31 cellular contexts compared by ENCODE assay signal in genomic region chr19:15614507-15615379, GRCh38. TPM values are rescaled to one million over a fixed set of nuclear protein-coding genes. Genes with fewer than 3 reads are reported as not detected.
DNase-seq lines count a peak whose midpoint lies in the region; ATAC-seq and TF ChIP-seq lines count a peak whose summit lies in the region.
"Had no signal": no experiment of that assay in that cellular context is flagged by ENCODE, and none has a peak within 500 bp of the region (broad histone marks: within the 10 kb centered on the region; RNA-seq: fewer than 3 reads in every experiment).

TSS of gene CYP4F8 (plus strand) at chr19:15615218. CDS start at chr19:15615617, 399 bp downstream.

- peaks cover 11% of the 10 kb centered on the region for H3K4me1 Mint-ChIP-seq in stimulated activated effector memory CD8-positive, alpha-beta T cell treated with anti-CD3 and anti-CD28 coated beads, Interleukin-12 subunit alpha, Interleukin-12 subunit beta, amount 100 ng/mL, for 72 hours
- H3K4me1 Mint-ChIP-seq: activated naive CD8-positive, alpha-beta T cell treated with anti-CD3 and anti-CD28 coated beads for 36 hours; IgD-negative memory B cell; immature natural killer cell; memory B cell had no signal

- peak within 1 kb of the TSS; percentile 60 for H3K27ac Mint-ChIP-seq in stimulated activated effector memory CD8-positive, alpha-beta T cell treated with anti-CD3 and anti-CD28 coated beads, Interleukin-12 subunit alpha, Interleukin-12 subunit beta, amount 100 ng/mL, for 72 hours
- H3K27ac Mint-ChIP-seq: activated CD4-positive, alpha-beta memory T cell treated with anti-CD3 and anti-CD28 coated beads for 36 hours; activated naive CD8-positive, alpha-beta T cell treated with anti-CD3 and anti-CD28 coated beads for 36 hours; IgD-negative memory B cell; memory B cell had no signal

- WGBS in adrenal gland, 4 donors, result 44 to 59% (median 50%) methylated on average over 4 to 8 of the region's 8 CpGs
- 40 to 47% methylated on average over 8 of the region's 8 CpGs for WGBS in heart right ventricle, 2 donors

- intact Hi-C loops in adrenal gland (cut with DNase I), result no loop called here
- intact Hi-C loops in heart right ventricle (cut with DNase I), result no loop called here
- intact Hi-C loops in sciatic nerve (cut with DNase I), result no loop called here

- H3K4me1 ChIP-seq in adrenal gland (replicated peaks in 1 of 2) (no peaks in the 10 kb centered on the region), heart right ventricle (no peaks in the 10 kb centered on the region)
- H3K4me1 ChIP-seq: stomach, transverse colon had no signal

- no peaks in the 10 kb centered on the region for H3K36me3 Mint-ChIP-seq in stimulated activated effector memory CD8-positive, alpha-beta T cell treated with anti-CD3 and anti-CD28 coated beads, Interleukin-12 subunit alpha, Interleukin-12 subunit beta, amount 100 ng/mL, for 72 hours
- H3K36me3 Mint-ChIP-seq: activated CD4-positive, alpha-beta memory T cell treated with anti-CD3 and anti-CD28 coated beads for 36 hours; activated naive CD8-positive, alpha-beta T cell treated with anti-CD3 and anti-CD28 coated beads for 36 hours; IgD-negative memory B cell; immature natural killer cell; memory B cell had no signal

- TF ChIP-seq CTCF in adrenal gland (IDR thresholded peaks at IDR 0.05) (no peak), heart right ventricle (IDR thresholded peaks at IDR 0.05) (no peak)

- H3K36me3 ChIP-seq in adrenal gland (replicated peaks in 1 of 2) (no peaks in the 10 kb centered on the region), heart right ventricle (no peaks in the 10 kb centered on the region)
- H3K36me3 ChIP-seq: ovary, stomach, transverse colon had no signal

- DNase-seq in DMS79 treated with DMSO at 0.1 percent for 48 hours (lab: John Stamatoyannopoulos, UW), result peak; percentile 2
- no peak for DNase-seq in DMS79 (lab: John Stamatoyannopoulos, UW)
- peak; percentile 33 for DNase-seq in HuH-7.5 (ENCODE audit: low spot score)
- DNase-seq in cerebellum (ENCODE audit: low spot score), result peak; percentile 31
- peak in 1 of 2 donors; percentile 23 for DNase-seq in stimulated activated effector memory CD8-positive, alpha-beta T cell treated with anti-CD3 and anti-CD28 coated beads, Interleukin-12 subunit alpha, Interleukin-12 subunit beta, amount 100 ng/mL, for 72 hours (ENCODE audit: low spot score in 2 of 2)
- DNase-seq in adrenal gland, result no peak
- no peak for DNase-seq in heart right ventricle
- DNase-seq in sciatic nerve (ENCODE audit: low spot score), result no peak
- DNase-seq: activated CD4-positive, alpha-beta memory T cell treated with anti-CD3 and anti-CD28 coated beads for 36 hours; activated CD4-positive, CD25-positive, alpha-beta regulatory T cell; activated CD8-positive, alpha-beta memory T cell treated with anti-CD3 and anti-CD28 coated beads, Interleukin-2, amount 50 U/mL, for 4 hours; activated naive CD8-positive, alpha-beta T cell treated with anti-CD3 and anti-CD28 coated beads for 36 hours; aorta; immature natural killer cell; left cardiac atrium; NCI-H1092 treated with DMSO at 0.1 percent for 48 hours; NCI-H187; NCI-H510A treated with DMSO at 0.1 percent for 48 hours; ovary; SK-N-SH; stimulated activated CD4-positive, alpha-beta T cell treated with anti-CD3 and anti-CD28 coated beads, Interleukin-1b, Interleukin-23, amount 100 ng/mL, for 48 hours; stomach; transverse colon had no signal

- no peaks in the 10 kb centered on the region for H3K9me3 ChIP-seq in adrenal gland (replicated peaks in 1 of 3)
- H3K9me3 ChIP-seq in heart right ventricle, result no peaks in the 10 kb centered on the region
- H3K9me3 ChIP-seq: ovary, SK-N-SH, stomach, transverse colon had no signal

- no peak for ATAC-seq in stimulated activated effector memory CD8-positive, alpha-beta T cell treated with anti-CD3 and anti-CD28 coated beads, Interleukin-12 subunit alpha, Interleukin-12 subunit beta, amount 100 ng/mL, for 72 hours
- ATAC-seq in heart right ventricle (no peak), sciatic nerve (no peak)
- ATAC-seq: left cardiac atrium had no signal

- H3K27ac ChIP-seq in adrenal gland, result no peak within 1 kb of the TSS
- no peak within 1 kb of the TSS for H3K27ac ChIP-seq in heart right ventricle
- H3K27ac ChIP-seq: 22Rv1, ovary, RWPE1, stomach, transverse colon had no signal

- peaks cover 6% of the 10 kb centered on the region for H3K27me3 ChIP-seq in adrenal gland
- peaks cover 0 to 52% (median 15%) of the 10 kb centered on the region in 7 donors for H3K27me3 ChIP-seq in heart right ventricle
- H3K27me3 ChIP-seq: ovary had no signal

- H3K9me3 Mint-ChIP-seq in stimulated activated effector memory CD8-positive, alpha-beta T cell treated with anti-CD3 and anti-CD28 coated beads, Interleukin-12 subunit alpha, Interleukin-12 subunit beta, amount 100 ng/mL, for 72 hours, result peaks cover 5% of the 10 kb centered on the region
- H3K9me3 Mint-ChIP-seq: activated naive CD8-positive, alpha-beta T cell treated with anti-CD3 and anti-CD28 coated beads for 36 hours; immature natural killer cell; memory B cell had no signal

- no peak for TF ChIP-seq POLR2A in adrenal gland (IDR thresholded peaks at IDR 0.05)

- H3K4me3 Mint-ChIP-seq in stimulated activated effector memory CD8-positive, alpha-beta T cell treated with anti-CD3 and anti-CD28 coated beads, Interleukin-12 subunit alpha, Interleukin-12 subunit beta, amount 100 ng/mL, for 72 hours, result no peak within 1 kb of the TSS
- H3K4me3 Mint-ChIP-seq: activated CD4-positive, alpha-beta memory T cell treated with anti-CD3 and anti-CD28 coated beads for 36 hours; activated naive CD8-positive, alpha-beta T cell treated with anti-CD3 and anti-CD28 coated beads for 36 hours; immature natural killer cell; memory B cell had no signal

- H3K4me3 ChIP-seq in adrenal gland, result no peak within 1 kb of the TSS
- H3K4me3 ChIP-seq in heart right ventricle, result no peak within 1 kb of the TSS
- H3K4me3 ChIP-seq: ovary, smooth muscle cell, stomach, transverse colon had no signal

RNA-seq across cellular contexts. Expression of gene CYP4F8, which starts in this region (rescaled TPM):
- total RNA-seq in cerebellum, result not detected
- not detected for total RNA-seq in adrenal gland
- not detected for polyA plus RNA-seq in adrenal gland
- total RNA-seq in heart right ventricle, result not detected
- polyA plus RNA-seq in heart right ventricle, result not detected
- total RNA-seq in sciatic nerve, result not detected
- total RNA-seq: activated CD4-positive, alpha-beta memory T cell treated with anti-CD3 and anti-CD28 coated beads for 36 hours; activated naive CD8-positive, alpha-beta T cell treated with anti-CD3 and anti-CD28 coated beads for 36 hours; aorta; glomerular endothelial cell; left cardiac atrium; smooth muscle cell; stomach; T-helper 1 cell treated with Interleukin-12 subunit alpha and Interleukin-12 subunit beta and Interleukin-4 antibody, amounts not matched to agents 30 ng/mL and 1 ng/mL, for 36 hours; transverse colon had no signal
- polyA plus RNA-seq: aorta, IgD-negative memory B cell, immature natural killer cell, neural cell, ovary, SK-N-SH, smooth muscle cell, stomach had no signal

Comparison
In these comparisons a context has a peak if more than half of its experiments do, and no peak if none do; other contexts are left out.
1. DNase-seq: peak in DMS79 treated with DMSO at 0.1 percent for 48 hours (single experiment) and HuH-7.5 (single experiment); none in DMS79 (single experiment), adrenal gland (0 of 7), heart right ventricle (0 of 2) and sciatic nerve (single experiment).
2. Peak in DNase-seq in cerebellum; RNA of the gene not detected or under 1 TPM.